Comparison of ENCODE assay signal across 13 cellular contexts in genomic region chr12:43551271-43551970, GRCh38. TPM values are rescaled to one million over a fixed set of nuclear protein-coding genes. Genes with fewer than 3 reads are reported as not detected.
DNase-seq lines count a peak whose midpoint lies in the region; ATAC-seq and TF ChIP-seq lines count a peak whose summit lies in the region.
"Had no signal": no experiment of that assay in that cellular context is flagged by ENCODE, and none has a peak within 500 bp of the region (broad histone marks: within the 10 kb centered on the region; RNA-seq: fewer than 3 reads in every experiment).

No MANE protein-coding gene starts in this region.

- peaks cover 11% of the 10 kb centered on the region for H3K4me1 Mint-ChIP-seq in GM23338
- H3K4me1 Mint-ChIP-seq in progenitor cell of endocrine pancreas (ENCODE audit: low read depth), result peaks cover 11% of the 10 kb centered on the region

- H3K4me1 ChIP-seq in GM23338 (ENCODE audit: insufficient read depth), result peaks cover 5% of the 10 kb centered on the region; the same call in 1 of the 2 replicates
- H3K4me1 ChIP-seq in iPS-18a (ENCODE audit: control insufficient read depth, low read depth, low read length), result no peaks in the 10 kb centered on the region

- peaks cover 26% of the 10 kb centered on the region for H3K27me3 ChIP-seq in GM23338 (ENCODE audit: insufficient read depth)
- H3K27me3 ChIP-seq in WERI-Rb-1 (ENCODE audit: insufficient read depth, low read depth, severe bottlenecking), result no peaks in the 10 kb centered on the region
- H3K27me3 ChIP-seq in iPS-18a (ENCODE audit: control insufficient read depth, insufficient read depth, low read length), result peaks cover 29% of the 10 kb centered on the region

- H3K9me2 ChIP-seq in GM23338 (ENCODE audit: insufficient read depth), result no peaks in the 10 kb centered on the region

- DNase-seq in GM23338 (ENCODE audit: low spot score) (peak; percentile 63), WERI-Rb-1 (peak; percentile 20), progenitor cell of endocrine pancreas (ENCODE audit: low spot score, unreplicated experiment) (peak; percentile 18), HK-2 (ENCODE audit: unreplicated experiment) (no peak), dermis blood vessel endothelial cell (no peak)
- DNase-seq in activated naive CD4-positive, alpha-beta T cell treated with Interleukin-2 at 50 U/mL for 16 hours, result no peak
- no peak for DNase-seq in activated CD8-positive, alpha-beta memory T cell treated with anti-CD3 and anti-CD28 coated beads for 24 hours
- DNase-seq: cerebellar nuclear complex; COR-L47; stimulated activated CD4-positive, alpha-beta T cell treated with anti-CD3 and anti-CD28 coated beads, Interleukin-12 subunit alpha, Interleukin-12 subunit beta, amount 100 ng/mL, for 4 hours had no signal

- peaks cover 5% of the 10 kb centered on the region; the same call in 2 of the 3 replicates for H3K36me3 Mint-ChIP-seq in GM23338 (ENCODE audit: low read depth)
- no peaks in the 10 kb centered on the region for H3K36me3 Mint-ChIP-seq in progenitor cell of endocrine pancreas (ENCODE audit: insufficient read depth)

- H3K9me3 ChIP-seq in WERI-Rb-1 (ENCODE audit: severe bottlenecking), result no peaks in the 10 kb centered on the region
- H3K9me3 ChIP-seq in iPS-18a (ENCODE audit: control insufficient read depth, low read depth, low read length), result peaks cover 6% of the 10 kb centered on the region

- peak overlapping the region; percentile 93 for H2AFZ ChIP-seq in GM23338

- H3K36me3 ChIP-seq in GM23338 (ENCODE audit: insufficient read depth), result peaks cover 4% of the 10 kb centered on the region; the same call in 1 of the 2 replicates
- no peaks in the 10 kb centered on the region for H3K36me3 ChIP-seq in WERI-Rb-1
- no peaks in the 10 kb centered on the region for H3K36me3 ChIP-seq in iPS-18a (ENCODE audit: control insufficient read depth, low read depth, low read length)

- H3K4me3 ChIP-seq in GM23338 (peak overlapping the region; percentile 79), WERI-Rb-1 (ENCODE audit: low read depth, low read length) (peak overlapping the region; percentile 74), iPS-18a (ENCODE audit: low read length) (peak overlapping the region; percentile 74)
- H3K4me3 ChIP-seq: GM12878 had no signal

- H3K9ac ChIP-seq in iPS-18a (ENCODE audit: low read length), result peak overlapping the region; percentile 43

- H3K27ac Mint-ChIP-seq in GM23338 (no peak overlapping the region), progenitor cell of endocrine pancreas (no peak overlapping the region)

- peaks cover 6% of the 10 kb centered on the region for H3K9me3 Mint-ChIP-seq in GM23338
- H3K9me3 Mint-ChIP-seq in progenitor cell of endocrine pancreas (ENCODE audit: low read depth), result peaks cover 5% of the 10 kb centered on the region

- H3K79me2 ChIP-seq in GM23338 (replicated peaks; ENCODE audit: insufficient read depth), result peaks cover 25% of the 10 kb centered on the region

- H3K27ac ChIP-seq in GM23338 (ENCODE audit: low read depth) (no peak overlapping the region), WERI-Rb-1 (no peak overlapping the region), iPS-18a (ENCODE audit: low read length) (no peak overlapping the region)

- H3K27me3 Mint-ChIP-seq in GM23338 (ENCODE audit: insufficient read depth, low read depth, poor library complexity) (peaks cover 22% of the 10 kb centered on the region), progenitor cell of endocrine pancreas (peaks cover 63% of the 10 kb centered on the region)

- H3K4me3 Mint-ChIP-seq in GM23338 (peak overlapping the region; percentile 93), progenitor cell of endocrine pancreas (ENCODE audit: low read depth) (peak overlapping the region; percentile 84)

- H3F3A ChIP-seq in GM23338 (replicated peaks; ENCODE audit: low read depth), result no peaks in the 10 kb centered on the region

- H3K4me2 ChIP-seq in GM23338, result peak overlapping the region; percentile 91

- H4K20me1 ChIP-seq in GM23338 (replicated peaks; ENCODE audit: insufficient read depth), result peaks cover 3% of the 10 kb centered on the region; the same call in 1 of the 2 replicates

- peak; percentile 64 for ATAC-seq in GM23338
- ATAC-seq: GM12878 had no signal

- no peak for TF ChIP-seq CTCF in GM23338 (conservative IDR thresholded peaks at IDR 0.05; ENCODE audit: low read depth in 2 of 2)
- no peak for TF ChIP-seq CTCF in WERI-Rb-1 (IDR thresholded peaks at IDR 0.05; ENCODE audit: low read depth, low read length)
- TF ChIP-seq CTCF in progenitor cell of endocrine pancreas (IDR thresholded peaks at IDR 0.05; ENCODE audit: unreplicated experiment), result no peak

TF ChIP-seq in GM23338, 12 proteins besides CTCF, POLR2A, EP300 and RAD21:
- TF ChIP-seq EZH2phosphoT487 (IDR thresholded peaks at IDR 0.05; ENCODE audit: unreplicated experiment) (no peak), JUNB (IDR thresholded peaks at IDR 0.05; ENCODE audit: unreplicated experiment) (no peak), ZNF114 (CRISPR knock-in tag; IDR thresholded peaks at IDR 0.05) (no peak), POLR2AphosphoS5 (IDR thresholded peaks at IDR 0.05; ENCODE audit: low read depth) (no peak), ETS1 (IDR thresholded peaks at IDR 0.05) (no peak), ZNF331 (CRISPR knock-in tag; IDR thresholded peaks at IDR 0.05; ENCODE audit: low read depth) (no peak), STAT1 (IDR thresholded peaks at IDR 0.05; ENCODE audit: unreplicated experiment) (no peak), CREB1 (CRISPR knock-in tag; IDR thresholded peaks at IDR 0.05; ENCODE audit: low read depth) (no peak), REST (IDR thresholded peaks at IDR 0.05; ENCODE audit: unreplicated experiment) (no peak), NANOG (IDR thresholded peaks at IDR 0.05; ENCODE audit: borderline replicate concordance) (no peak), EZH2 (IDR thresholded peaks at IDR 0.05; ENCODE audit: low read depth, unreplicated experiment) (no peak)

RNA-seq across cellular contexts. Expression of gene ADAMTS20, which starts 0.6 kb away (rescaled TPM):
- 8.7 and 9.3 TPM in 2 replicates for total RNA-seq in GM23338 (2014; rRNA removed; shearing (Covaris generic))
- polyA plus RNA-seq in GM23338 (2016; fragmentation: Nextera tagmentation; extraction: Ambion mirVana), result 1.5 and 2.0 TPM in 2 replicates
- 0.19 and 0.33 TPM in 2 replicates for total RNA-seq in progenitor cell of endocrine pancreas
- not detected in 2 replicates for total RNA-seq in dermis blood vessel endothelial cell
- total RNA-seq: GM12878, mesenteric fat pad had no signal

Comparison
In these comparisons a context has a peak if more than half of its experiments do, and no peak if none do; other contexts are left out.
1. DNase-seq: peak in GM23338 (single experiment), WERI-Rb-1 (single experiment) and progenitor cell of endocrine pancreas (single experiment); none in activated naive CD4-positive, alpha-beta T cell treated with Interleukin-2 at 50 U/mL for 16 hours (single experiment), HK-2 (single experiment), activated CD8-positive, alpha-beta memory T cell treated with anti-CD3 and anti-CD28 coated beads for 24 hours (single experiment) and dermis blood vessel endothelial cell (single experiment).
2. Peak in every context shown above with its lines, with median percentiles within 50 percentile points of each other: H3K4me3 ChIP-seq.